In genomic region chr12:51773145-51773869, GRCh38 we compare ENCODE assay signal across 12 cellular contexts.
DNase-seq lines count a peak whose midpoint lies in the region; ATAC-seq, FAIRE-seq and TF ChIP-seq lines count a peak whose summit lies in the region.
"Had no signal": no experiment of that assay in that cellular context is flagged by ENCODE, and none has a peak within 500 bp of the region (broad histone marks: within the 10 kb centered on the region; RNA-seq: fewer than 3 reads in every experiment).

No MANE protein-coding gene starts in this region.

- H3K9me3 Mint-ChIP-seq in neural progenitor cell = no peaks in the 10 kb centered on the region
- H3K9me3 Mint-ChIP-seq: activated CD4-positive, alpha-beta T cell treated with anti-CD3 and anti-CD28 coated beads, Interleukin-2, amount 10 ng/mL, durations not matched to agents 24 days and 14 days had no signal

- no peaks in the 10 kb centered on the region for H3K9me1 ChIP-seq in K562 (ENCODE audit: control insufficient read depth, insufficient read depth, low read length)

- DNase-seq in BJ (ENCODE audit: low read depth) (peak; percentile 56), KBM-7 (peak; percentile 37), K562 (ENCODE audit: extremely low read depth in 1 of 4, low spot score in 3 of 4) (no peak), right lobe of liver (no peak), neural progenitor cell (ENCODE audit: low spot score) (no peak), SHP77 treated with DMSO at 0.1 percent for 48 hours (lab: John Stamatoyannopoulos, UW) (no peak)
- DNase-seq: activated CD4-positive, alpha-beta T cell treated with anti-CD3 and anti-CD28 coated beads, Interleukin-2, amount 10 ng/mL, durations not matched to agents 24 days and 14 days; DND-41; NCI-H187 treated with DMSO at 0.1 percent for 48 hours had no signal

- H3F3A ChIP-seq in neural progenitor cell (ENCODE audit: low read depth) = peaks cover 12% of the 10 kb centered on the region

- no peak overlapping the region for H3K4me3 Mint-ChIP-seq in neural progenitor cell
- H3K4me3 Mint-ChIP-seq: activated CD4-positive, alpha-beta T cell treated with anti-CD3 and anti-CD28 coated beads, Interleukin-2, amount 10 ng/mL, durations not matched to agents 24 days and 14 days had no signal

- CTCF ChIA-PET in BJ (lab: Yijun Ruan, JAX) (no interaction called here), K562 (lab: Yijun Ruan, JAX; ENCODE audit: low intra/inter-chr PET ratio) (no interaction called here)

- POLR2A ChIA-PET in BJ (lab: Charles Lee) (no interaction called here), K562 (lab: Yijun Ruan, JAX) (no interaction called here)

- H3K79me2 ChIP-seq in K562 (ENCODE audit: control insufficient read depth, insufficient read depth, low read length) = no peaks in the 10 kb centered on the region
- no peaks in the 10 kb centered on the region for H3K79me2 ChIP-seq in neural progenitor cell (ENCODE audit: low read depth)

- in situ Hi-C loops in KBM-7 (cut with MboI; ENCODE audit: low pct_unique_long_range_greater_than_20kb, low sequenced_read_pairs) = no loop called here
- in situ Hi-C loops in K562 (cut with MboI) = no loop called here

- no peak overlapping the region for H2AFZ ChIP-seq in K562 (ENCODE audit: low read depth, low read length)
- H2AFZ ChIP-seq in neural progenitor cell (replicated peaks) = no peak overlapping the region

- no peak overlapping the region for H3K27ac Mint-ChIP-seq in neural progenitor cell
- H3K27ac Mint-ChIP-seq: activated CD4-positive, alpha-beta T cell treated with anti-CD3 and anti-CD28 coated beads, Interleukin-2, amount 10 ng/mL, durations not matched to agents 24 days and 14 days had no signal

- no peaks in the 10 kb centered on the region for H4K20me1 ChIP-seq in K562 (replicated peaks; ENCODE audit: control insufficient read depth, insufficient read depth, low read length)
- H4K20me1 ChIP-seq in neural progenitor cell (ENCODE audit: low read depth) = peaks cover 3% of the 10 kb centered on the region

- TF ChIP-seq RAD21 in K562 (CRISPR knock-in tag; conservative IDR thresholded peaks at IDR 0.05 in 1 of 2, IDR thresholded peaks at IDR 0.05 in 1 of 2) = no peak

- BruUV-seq in K562 (replicated peaks; lab: Mats Ljungman, UMichigan) = no TSS peak

- H3K27me3 Mint-ChIP-seq in neural progenitor cell (ENCODE audit: insufficient read depth, low read depth) = peaks cover 5% of the 10 kb centered on the region

- 6% methylated on average over 2 of the region's 2 CpGs for WGBS in K562 (ENCODE audit: insufficient coverage, low coverage, missing lambda C conversion rate)
- 94% methylated on average over 2 of the region's 2 CpGs for WGBS in right lobe of liver (ENCODE audit: insufficient coverage, low coverage, low lambda C conversion rate, missing lambda C conversion rate)

- H3K4me1 ChIP-seq in K562 (replicated peaks in 1 of 2; ENCODE audit: control insufficient read depth in 2 of 2, insufficient read depth in 2 of 2, low read length in 2 of 2) (no peaks in the 10 kb centered on the region), right lobe of liver (peaks cover 0 to 24% (median 8%) of the 10 kb centered on the region in 4 donors), neural progenitor cell (peaks cover 10% of the 10 kb centered on the region)

- no peak for TF ChIP-seq EP300 in K562 (IDR thresholded peaks at IDR 0.05; ENCODE audit: low read length)

- H3K4me3 ChIP-seq in BJ (ENCODE audit: low read depth, low read length) (no peak overlapping the region), K562 (no peak overlapping the region), right lobe of liver (no peak overlapping the region), neural progenitor cell (no peak overlapping the region)

- H3K9ac ChIP-seq in K562 (ENCODE audit: insufficient read depth in 1 of 2, low read depth in 2 of 2, low read length in 2 of 2) = no peak overlapping the region
- no peak overlapping the region for H3K9ac ChIP-seq in neural progenitor cell

- no peaks in the 10 kb centered on the region for H3K9me3 ChIP-seq in K562 (replicated peaks; ENCODE audit: control insufficient read depth, insufficient read depth, low read depth, low read length)
- no peaks in the 10 kb centered on the region for H3K9me3 ChIP-seq in right lobe of liver
- H3K9me3 ChIP-seq in neural progenitor cell (ENCODE audit: low read depth) = no peaks in the 10 kb centered on the region

- intact Hi-C loops in K562 (cut with micrococcal nuclease) (no loop called here), right lobe of liver (cut with DNase I) (no loop called here)

- ATAC-seq in K562 (no peak), right lobe of liver (peak; percentile 52 to 74 (median 70)), GM21717 (IDR thresholded peaks at IDR 0.05; ENCODE audit: unreplicated experiment) (no peak), GM21526 (IDR thresholded peaks at IDR 0.05; ENCODE audit: low FRiP score, unreplicated experiment) (no peak)

- H3K4me2 ChIP-seq in K562 (ENCODE audit: insufficient read depth, low read length) (no peak overlapping the region), neural progenitor cell (no peak overlapping the region)

- H3K27me3 ChIP-seq in BJ (ENCODE audit: control insufficient read depth, insufficient read depth, low read length) = no peaks in the 10 kb centered on the region
- peaks cover 11 to 31% of the 10 kb centered on the region in 2 experiments for H3K27me3 ChIP-seq in K562 (ENCODE audit: control insufficient read depth in 2 of 2, insufficient read depth in 2 of 2, low read length in 2 of 2)
- no peaks in the 10 kb centered on the region for H3K27me3 ChIP-seq in right lobe of liver
- H3K27me3 ChIP-seq in neural progenitor cell = no peaks in the 10 kb centered on the region

- peaks cover 20% of the 10 kb centered on the region for H3K4me1 Mint-ChIP-seq in neural progenitor cell
- H3K4me1 Mint-ChIP-seq: activated CD4-positive, alpha-beta T cell treated with anti-CD3 and anti-CD28 coated beads, Interleukin-2, amount 10 ng/mL, durations not matched to agents 24 days and 14 days had no signal

- H3K36me3 ChIP-seq in BJ (ENCODE audit: control insufficient read depth, insufficient read depth, low read length) (peaks cover 11% of the 10 kb centered on the region), K562 (ENCODE audit: control insufficient read depth, insufficient read depth, low read length) (no peaks in the 10 kb centered on the region), right lobe of liver (no peaks in the 10 kb centered on the region), neural progenitor cell (no peaks in the 10 kb centered on the region)

- H3K36me3 Mint-ChIP-seq in neural progenitor cell = peaks cover 45% of the 10 kb centered on the region

- FAIRE-seq in K562 (lab: Jason Lieb, UNC) = no peak
- FAIRE-seq: frontal cortex had no signal

- TF ChIP-seq POLR2A in K562 (conservative IDR thresholded peaks at IDR 0.05) (no peak), right lobe of liver (IDR thresholded peaks at IDR 0.05) (no peak)

- H3K27ac ChIP-seq in K562 (ENCODE audit: extremely low read depth, low read depth, low read length) (no peak overlapping the region), right lobe of liver (peak overlapping the region in 1 of 3 donors; percentile 42), neural progenitor cell (no peak overlapping the region)

- TF ChIP-seq CTCF in BJ (IDR thresholded peaks at IDR 0.05; ENCODE audit: insufficient read depth, low read depth, low read length) (no peak), K562 (IDR thresholded peaks at IDR 0.05 in 2 of 3, conservative IDR thresholded peaks at IDR 0.05 in 1 of 3; ENCODE audit: insufficient read depth in 2 of 3, low read depth in 1 of 3, low read length in 3 of 3) (no peak), right lobe of liver (IDR thresholded peaks at IDR 0.05) (no peak), neural progenitor cell (IDR thresholded peaks at IDR 0.05) (no peak)

TF ChIP-seq in K562, 482 proteins besides CTCF, POLR2A, EP300 and RAD21 (continues in another document):
- TF ChIP-seq ARNT (IDR thresholded peaks at IDR 0.05) (no peak), FOSL1 (tag; conservative IDR thresholded peaks at IDR 0.05) (0 out of 2 replicates have a peak, but pooled peaks have one; percentile 19), SAP30 (IDR thresholded peaks at IDR 0.05; ENCODE audit: borderline replicate concordance, insufficient read depth, low read depth, low read length, poor library complexity, severe bottlenecking) (no peak), PRMT5 (CRISPR knock-in tag; IDR thresholded peaks at IDR 0.05) (no peak), SMAD2 (IDR thresholded peaks at IDR 0.05; ENCODE audit: low read depth, low read length) (no peak), C11orf30 (IDR thresholded peaks at IDR 0.05; ENCODE audit: low read depth) (peak; percentile 37; the same call in 1 of the 2 replicates), CEBPG (CRISPR knock-in tag; IDR thresholded peaks at IDR 0.05) (no peak), CEBPG (tag; conservative IDR thresholded peaks at IDR 0.05 in 1 of 2, IDR thresholded peaks at IDR 0.05 in 1 of 2) (peak in 1 of 2 experiments; percentile 49; a peak in 2 of 4 replicates), STAT5B (CRISPR knock-in tag; IDR thresholded peaks at IDR 0.05) (no peak), ARID1B (IDR thresholded peaks at IDR 0.05) (no peak), NFE2L1 (tag; IDR thresholded peaks at IDR 0.05; ENCODE audit: borderline replicate concordance, low read depth) (0 out of 2 replicates have a peak, but pooled peaks have one; percentile 30), MAFG (tag; conservative IDR thresholded peaks at IDR 0.05) (peak; percentile 63), LARP7 (IDR thresholded peaks at IDR 0.05) (no peak), RNF219 (CRISPR knock-in tag; IDR thresholded peaks at IDR 0.05) (no peak), ZNF76 (CRISPR knock-in tag; IDR thresholded peaks at IDR 0.05; ENCODE audit: borderline replicate concordance) (no peak), ZNF146 (CRISPR knock-in tag; IDR thresholded peaks at IDR 0.05; ENCODE audit: unreplicated experiment) (peak; percentile 31), TRIM24 (IDR thresholded peaks at IDR 0.05) (0 out of 4 replicates have a peak, but pooled peaks of 1 of the 2 experiments have one; percentile 29)

Comparison
In these comparisons a context has a peak if more than half of its experiments do, and no peak if none do; other contexts are left out.
1. DNase-seq: peak in BJ (single experiment) and KBM-7 (single experiment); none in K562 (0 of 4), right lobe of liver (0 of 3), neural progenitor cell (single experiment) and SHP77 treated with DMSO at 0.1 percent for 48 hours (single experiment).
2. ATAC-seq: peak in right lobe of liver (4 of 4); none in K562 (single experiment), GM21717 (single experiment) and GM21526 (single experiment).